18 cellular contexts compared by ENCODE assay signal in genomic region chr5:9263656-9264055, GRCh38.
"Had no signal": no experiment of that assay in that cellular context is flagged by ENCODE, and none has a peak within 500 bp of the region (broad histone marks: within the 10 kb centered on the region; RNA-seq: fewer than 3 reads in every experiment).

No MANE protein-coding gene starts in this region.

- H3K9me3 ChIP-seq: SK-N-SH had no signal

- DNase-seq: KBM-7, NCI-H1092, NCI-H1105 treated with DMSO at 0.1 percent for 48 hours, NCI-H1417 treated with DMSO at 0.1 percent for 48 hours, NCI-H146, NCI-H1694 treated with DMSO at 0.1 percent for 48 hours, NCI-H1930, NCI-H2081, NCI-H2107, NCI-H2227 treated with DMSO at 0.1 percent for 48 hours, NCI-H524 treated with DMSO at 0.1 percent for 48 hours, NCI-H69, NCI-H774, RPMI8226, SHP77, SK-N-SH had no signal

- H3K4me2 ChIP-seq: SK-N-SH had no signal

- FAIRE-seq: RCC 7860 had no signal

- H3K9ac ChIP-seq: SK-N-SH had no signal

- H3K27ac ChIP-seq: HL-60 had no signal
